ENCODE assay signal across 1 cellular context in genomic region chr19:16486476-16486875, GRCh38.
TF ChIP-seq lines count a peak whose summit lies in the region.
"Not testable (repeated sequence)": the region's sequence is repeated elsewhere in the genome, so short reads cannot be mapped to it uniquely, and the experiment has no call there.

No MANE protein-coding gene starts in this region.

TF ChIP-seq in K562, 482 proteins besides CTCF, POLR2A, EP300 and RAD21:
- TF ChIP-seq ARID1B (IDR thresholded peaks at IDR 0.05), result peak; percentile 62; the same call in 1 of the 2 replicates
- TF ChIP-seq BCOR (IDR thresholded peaks at IDR 0.05), result peak; percentile 10; the same call in 1 of the 2 replicates
- peak; percentile 33 for TF ChIP-seq PKNOX1 (IDR thresholded peaks at IDR 0.05)
- peak; percentile 42 to 60; a peak in 3 of 4 replicates for TF ChIP-seq TRIM24 (IDR thresholded peaks at IDR 0.05)
- peak; percentile 68; the same call in 1 of the 2 replicates for TF ChIP-seq C11orf30 (IDR thresholded peaks at IDR 0.05; ENCODE audit: low read depth)
- TF ChIP-seq SMARCA4 (IDR thresholded peaks at IDR 0.05), result peak; percentile 73
- peak; percentile 49; the same call in 1 of the 2 replicates for TF ChIP-seq NFE2 (IDR thresholded peaks at IDR 0.05; ENCODE audit: low read depth)
- peak in 1 of 2 experiments; percentile 39; a peak in 1 of 4 replicates for TF ChIP-seq HDAC1 (IDR thresholded peaks at IDR 0.05)
- TF ChIP-seq RCOR1 (IDR thresholded peaks at IDR 0.05; ENCODE audit: borderline replicate concordance in 1 of 2, low read depth in 2 of 2, low read length in 2 of 2), result 0 out of 4 replicates have a peak, but pooled peaks of 1 of the 2 experiments have one; percentile 15
- TF ChIP-seq ATF3 (IDR thresholded peaks at IDR 0.05), result peak; percentile 52; the same call in 1 of the 2 replicates
- not testable (repeated sequence) for TF ChIP-seq ATF3 (CRISPR knock-in tag; conservative IDR thresholded peaks at IDR 0.05); PBX2 (CRISPR knock-in tag; IDR thresholded peaks at IDR 0.05; ENCODE audit: low read depth)
- TF ChIP-seq FOSL1 (tag; conservative IDR thresholded peaks at IDR 0.05), result 0 out of 2 replicates have a peak, but pooled peaks have one; percentile 18
- peak; percentile 77; the same call in 1 of the 2 replicates for TF ChIP-seq DPF2 (IDR thresholded peaks at IDR 0.05)
- peak; percentile 40; the same call in 1 of the 2 replicates for TF ChIP-seq PBX2 (tag; conservative IDR thresholded peaks at IDR 0.05; ENCODE audit: low read depth)
- TF ChIP-seq MEIS2 (IDR thresholded peaks at IDR 0.05; ENCODE audit: partially characterized antibody), result peak; percentile 29
- TF ChIP-seq ZNF384 (IDR thresholded peaks at IDR 0.05; ENCODE audit: low read depth, low read length), result peak; percentile 78; the same call in 1 of the 2 replicates
- TF ChIP-seq ZNF316 (IDR thresholded peaks at IDR 0.05), result peak; percentile 31; the same call in 1 of the 2 replicates
- TF ChIP-seq CEBPG (CRISPR knock-in tag; IDR thresholded peaks at IDR 0.05), result 0 out of 2 replicates have a peak, but pooled peaks have one; percentile 46
- peak in 1 of 2 experiments; percentile 83; a peak in 3 of 4 replicates for TF ChIP-seq CEBPG (tag; conservative IDR thresholded peaks at IDR 0.05 in 1 of 2, IDR thresholded peaks at IDR 0.05 in 1 of 2)
- peak; percentile 76 for TF ChIP-seq PRDM10 (IDR thresholded peaks at IDR 0.05; ENCODE audit: partially characterized antibody)
- peak; percentile 80 for TF ChIP-seq MAFG (tag; conservative IDR thresholded peaks at IDR 0.05)
- TF ChIP-seq CEBPB (tag; IDR thresholded peaks at IDR 0.05), result peak; percentile 91
